ENCODE assay signal across 1 cellular context in genomic region chr19:5090780-5091575, GRCh38.
TF ChIP-seq lines count a peak whose summit lies in the region.

No MANE protein-coding gene starts in this region.

TF ChIP-seq in K562, 482 proteins besides CTCF, POLR2A, EP300 and RAD21 (continued from another document and continues in another):
- TF ChIP-seq DEAF1 (CRISPR knock-in tag; IDR thresholded peaks at IDR 0.05): no peak
- no peak for TF ChIP-seq THRAP3 (IDR thresholded peaks at IDR 0.05; ENCODE audit: borderline replicate concordance)
- no peak for TF ChIP-seq ZNF124 (CRISPR knock-in tag; IDR thresholded peaks at IDR 0.05)
- no peak for TF ChIP-seq POLR2B (IDR thresholded peaks at IDR 0.05; ENCODE audit: low read depth, partially characterized antibody)
- no peak for TF ChIP-seq CHAMP1 (IDR thresholded peaks at IDR 0.05)
- no peak for TF ChIP-seq PRMT5 (CRISPR knock-in tag; IDR thresholded peaks at IDR 0.05)
- no peak for TF ChIP-seq POU5F1 (IDR thresholded peaks at IDR 0.05; ENCODE audit: borderline replicate concordance, low read depth, low read length, partially characterized antibody)
- TF ChIP-seq HDAC6 (IDR thresholded peaks at IDR 0.05; ENCODE audit: low read depth, low read length): no peak
- no peak for TF ChIP-seq ZNF274 (IDR thresholded peaks at IDR 0.05; ENCODE audit: borderline replicate concordance, low read depth, low read length)
- peak; percentile 91 for TF ChIP-seq DPF2 (IDR thresholded peaks at IDR 0.05)
- peak; percentile 91 for TF ChIP-seq SMAD4 (CRISPR knock-in tag; conservative IDR thresholded peaks at IDR 0.05)
- peak in 1 of 2 experiments; percentile 82; a peak in 1 of 4 replicates for TF ChIP-seq ZMIZ1 (IDR thresholded peaks at IDR 0.05; ENCODE audit: low read depth in 2 of 2, low read length in 2 of 2)
- no peak for TF ChIP-seq KAT2B (IDR thresholded peaks at IDR 0.05; ENCODE audit: low read depth, low read length)
- no peak for TF ChIP-seq ZNF347 (CRISPR knock-in tag; IDR thresholded peaks at IDR 0.05; ENCODE audit: low read depth)
- TF ChIP-seq NFATC3 (IDR thresholded peaks at IDR 0.05): no peak
- peak; percentile 87 for TF ChIP-seq ZNF175 (CRISPR knock-in tag; IDR thresholded peaks at IDR 0.05; ENCODE audit: low read depth)
- no peak for TF ChIP-seq ZNF253 (CRISPR knock-in tag; conservative IDR thresholded peaks at IDR 0.05)
- no peak; the same call in 1 of the 2 replicates for TF ChIP-seq RB1 (IDR thresholded peaks at IDR 0.05; ENCODE audit: low read depth)
- peak; percentile 78 for TF ChIP-seq TEAD4 (IDR thresholded peaks at IDR 0.05; ENCODE audit: low read length)
- no peak for TF ChIP-seq TEAD4 (CRISPR knock-in tag; IDR thresholded peaks at IDR 0.05; ENCODE audit: borderline replicate concordance)
- TF ChIP-seq POLR3A (IDR thresholded peaks at IDR 0.05; ENCODE audit: borderline replicate concordance, extremely low read depth, insufficient read depth, insufficient read length): no peak
- TF ChIP-seq ZNF75A (CRISPR knock-in tag; IDR thresholded peaks at IDR 0.05): no peak
- peak; percentile 83 to 88 for TF ChIP-seq E2F6 (IDR thresholded peaks at IDR 0.05; ENCODE audit: borderline replicate concordance in 1 of 2, extremely low read depth in 1 of 2, insufficient read depth in 1 of 2, insufficient read length in 1 of 2, low read depth in 1 of 2, low read length in 1 of 2, poor library complexity in 1 of 2, severe bottlenecking in 1 of 2)
- no peak for TF ChIP-seq ZNF280B (CRISPR knock-in tag; IDR thresholded peaks at IDR 0.05)
- TF ChIP-seq FOXP4 (CRISPR knock-in tag; IDR thresholded peaks at IDR 0.05; ENCODE audit: borderline replicate concordance): no peak
- TF ChIP-seq PYGO2 (tag; IDR thresholded peaks at IDR 0.05): no peak
- TF ChIP-seq ZNF644 (tag; IDR thresholded peaks at IDR 0.05; ENCODE audit: low read depth): 0 out of 2 replicates have a peak, but pooled peaks have one; percentile 49
- TF ChIP-seq ZBTB43 (CRISPR knock-in tag; IDR thresholded peaks at IDR 0.05): no peak
- no peak for TF ChIP-seq FIP1L1 (IDR thresholded peaks at IDR 0.05; ENCODE audit: low read depth, low read length, poor library complexity, severe bottlenecking)
- peak; percentile 89 for TF ChIP-seq RBFOX2 (IDR thresholded peaks at IDR 0.05; ENCODE audit: low read depth, low read length)
- TF ChIP-seq PHB2 (IDR thresholded peaks at IDR 0.05; ENCODE audit: low read depth): no peak
- TF ChIP-seq SRF (CRISPR knock-in tag; IDR thresholded peaks at IDR 0.05): no peak
- no peak for TF ChIP-seq BACH1 (tag; IDR thresholded peaks at IDR 0.05)
- TF ChIP-seq ASH1L (IDR thresholded peaks at IDR 0.05; ENCODE audit: borderline replicate concordance, low read depth, partially characterized antibody): no peak
- TF ChIP-seq ZKSCAN3 (CRISPR knock-in tag; IDR thresholded peaks at IDR 0.05): no peak
- peak; percentile 55; the same call in 1 of the 2 replicates for TF ChIP-seq ATF7 (IDR thresholded peaks at IDR 0.05)
- peak; percentile 60; the same call in 1 of the 2 replicates for TF ChIP-seq MEF2D (tag; conservative IDR thresholded peaks at IDR 0.05; ENCODE audit: low read depth)
- peak; percentile 95 for TF ChIP-seq EP400 (IDR thresholded peaks at IDR 0.05)
- no peak for TF ChIP-seq CCAR2 (IDR thresholded peaks at IDR 0.05; ENCODE audit: low read depth, low read length)
- no peak for TF ChIP-seq IFI16 (CRISPR knock-in tag; IDR thresholded peaks at IDR 0.05)
- no peak for TF ChIP-seq HOXB6 (CRISPR knock-in tag; IDR thresholded peaks at IDR 0.05; ENCODE audit: borderline replicate concordance)
- TF ChIP-seq SIN3B (IDR thresholded peaks at IDR 0.05; ENCODE audit: low read depth): no peak
- peak; percentile 86 for TF ChIP-seq GATA2 (CRISPR knock-in tag; IDR thresholded peaks at IDR 0.05)
- no peak for TF ChIP-seq ZNF512 (tag; IDR thresholded peaks at IDR 0.05)
- TF ChIP-seq C11orf30 (IDR thresholded peaks at IDR 0.05; ENCODE audit: low read depth): no peak
- no peak for TF ChIP-seq ZBED1 (IDR thresholded peaks at IDR 0.05)
- no peak for TF ChIP-seq RBM25 (IDR thresholded peaks at IDR 0.05; ENCODE audit: low read depth, low read length, severe bottlenecking)
- no peak for TF ChIP-seq TCF15 (CRISPR knock-in tag; IDR thresholded peaks at IDR 0.05)
- no peak for TF ChIP-seq RFX5 (IDR thresholded peaks at IDR 0.05; ENCODE audit: low read depth, low read length)
- TF ChIP-seq TAL1 (IDR thresholded peaks at IDR 0.05): peak; percentile 84
- no peak for TF ChIP-seq FUS (optimal IDR thresholded peaks at IDR 0.05; ENCODE audit: low read depth, low read length)
- TF ChIP-seq EWSR1 (IDR thresholded peaks at IDR 0.05; ENCODE audit: borderline replicate concordance, low read depth, partially characterized antibody): no peak
- no peak for TF ChIP-seq ILF3 (IDR thresholded peaks at IDR 0.05; ENCODE audit: borderline replicate concordance)
- no peak; the same call in 1 of the 2 replicates for TF ChIP-seq ZNF41 (CRISPR knock-in tag; conservative IDR thresholded peaks at IDR 0.05)
- no peak for TF ChIP-seq ARID3A (IDR thresholded peaks at IDR 0.05; ENCODE audit: borderline replicate concordance, low read depth, low read length)
- no peak for TF ChIP-seq ZNF695 (CRISPR knock-in tag; IDR thresholded peaks at IDR 0.05)
